ENCODE assay signal across 35 cellular contexts in the genomic region with DNA sequence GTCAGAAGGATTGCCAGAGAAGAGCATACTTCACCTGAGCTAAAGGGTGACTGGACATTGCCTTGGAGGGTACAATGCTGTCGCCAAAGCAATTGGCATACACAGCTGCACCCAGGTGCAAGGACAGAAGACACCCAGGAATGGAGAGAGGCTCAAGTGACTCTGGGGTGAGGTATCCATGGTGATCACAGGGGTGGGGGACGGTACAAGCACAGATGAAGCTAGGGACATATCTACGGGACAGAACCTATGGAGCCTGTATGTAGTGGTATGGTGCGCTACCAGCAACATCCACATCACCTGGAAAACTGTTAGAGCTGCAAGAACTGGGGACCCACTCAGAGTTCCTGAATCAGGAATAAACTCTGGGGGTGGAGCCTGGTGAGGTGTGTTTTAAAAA.
"Had no signal": no experiment of that assay in that cellular context is flagged by ENCODE, and none has a peak within 500 bp of the region (broad histone marks: within the 10 kb centered on the region; RNA-seq: fewer than 3 reads in every experiment).

No MANE protein-coding gene starts in this region.

- H3K27ac Mint-ChIP-seq: activated B cell treated with CpG ODN at 0.5 μM for 24 hours; activated CD4-positive, alpha-beta memory T cell treated with anti-CD3 and anti-CD28 coated beads for 36 hours; activated CD4-positive, alpha-beta T cell treated with anti-CD3 and anti-CD28 coated beads, Interleukin-2, amount 10 ng/mL, durations not matched to agents 24 days and 14 days; activated CD8-positive, alpha-beta T cell treated with anti-CD3 and anti-CD28 coated beads for 36 hours; activated naive CD4-positive, alpha-beta T cell treated with anti-CD3 and anti-CD28 coated beads for 36 hours; activated naive CD4-positive, alpha-beta T cell treated with anti-CD3 and anti-CD28 coated beads, Interleukin-2, amount 50 U/mL, for 72 hours; activated naive CD8-positive, alpha-beta T cell treated with anti-CD3 and anti-CD28 coated beads for 36 hours; activated T-cell treated with anti-CD3 and anti-CD28 coated beads, Interleukin-2, amount 50 U/mL, for 72 hours; activated T-helper 1 cell treated with anti-CD3 and anti-CD28 coated beads, Interleukin-12 subunit alpha, Interleukin-12 subunit beta, Interleukin-2, Interleukin-4 antibody, amounts not matched to agents 30 ng/mL and 10 ng/mL and 1 ng/mL, durations not matched to agents 14 hours and 24 hours and 36 hours; activated T-helper 17 cell treated with anti-CD3 and anti-CD28 coated beads, Interleukin-2, amount 50 U/mL, for 72 hours; T-helper 1 cell treated with Interleukin-12 subunit alpha and Interleukin-12 subunit beta and Interleukin-4 antibody, amounts not matched to agents 30 μg/mL and 1 μg/mL, for 36 hours; T-helper 2 cell treated with Interferon-gamma antibody and Interleukin-4, amounts not matched to agents 5 μg/mL and 100 μg/mL, for 36 hours had no signal

- H3K36me3 ChIP-seq: adrenal gland, brain microvascular endothelial cell, breast epithelium had no signal

- H3K4me1 Mint-ChIP-seq: activated B cell treated with CpG ODN at 0.5 μM for 24 hours; activated CD4-positive, alpha-beta T cell treated with anti-CD3 and anti-CD28 coated beads, Interleukin-2, amount 10 ng/mL, durations not matched to agents 24 days and 14 days; activated naive CD8-positive, alpha-beta T cell treated with anti-CD3 and anti-CD28 coated beads for 36 hours; activated T-helper 17 cell treated with anti-CD3 and anti-CD28 coated beads, Interleukin-2, amount 50 U/mL, for 72 hours had no signal

- DNase-seq: activated B cell treated with CpG ODN at 0.5 μM for 24 hours; activated CD4-positive, alpha-beta memory T cell treated with anti-CD3 and anti-CD28 coated beads for 36 hours; activated CD4-positive, alpha-beta T cell treated with anti-CD3 and anti-CD28 coated beads for 4 hours; activated CD4-positive, alpha-beta T cell treated with anti-CD3 and anti-CD28 coated beads, Interleukin-2, amount 10 ng/mL, durations not matched to agents 24 days and 14 days; activated CD4-positive, alpha-beta T cell treated with anti-CD3 and anti-CD28 coated beads, Interleukin-2, amount 50 U/mL, for 1 hour; activated CD4-positive, alpha-beta T cell treated with anti-CD3 and anti-CD28 coated beads, Interleukin-2, amount 50 U/mL, for 4 hours; activated CD4-positive, CD25-positive, alpha-beta regulatory T cell treated with anti-CD3 and anti-CD28 coated beads, Interleukin-2, amount 50 U/mL, for 72 hours; activated CD8-positive, alpha-beta memory T cell treated with anti-CD3 and anti-CD28 coated beads, Interleukin-2, amount 50 U/mL, for 4 hours; activated CD8-positive, alpha-beta T cell treated with anti-CD3 and anti-CD28 coated beads for 36 hours; activated effector memory CD4-positive, alpha-beta T cell treated with anti-CD3 and anti-CD28 coated beads, Interleukin-2, amount 50 U/mL, for 16 hours; activated gamma-delta T cell treated with Interleukin-2 at 50 U/mL for 16 hours; activated naive CD4-positive, alpha-beta T cell; activated naive CD4-positive, alpha-beta T cell treated with anti-CD3 and anti-CD28 coated beads for 36 hours; activated naive CD4-positive, alpha-beta T cell treated with anti-CD3 and anti-CD28 coated beads, Interleukin-2, amount 50 U/mL, for 16 hours; activated naive CD8-positive, alpha-beta T cell treated with anti-CD3 and anti-CD28 coated beads for 36 hours; activated T-cell treated with anti-CD3 and anti-CD28 coated beads for 4 hours; activated T-cell treated with anti-CD3 and anti-CD28 coated beads, Interleukin-2, amount 50 U/mL, for 1 hour; activated T-cell treated with anti-CD3 and anti-CD28 coated beads, Interleukin-2, amount 50 U/mL, for 4 hours; activated T-cell treated with anti-CD3 and anti-CD28 coated beads, Interleukin-2, amount 50 U/mL, for 72 hours; adrenal gland; amniotic stem cell; aorta; body of pancreas; brain microvascular endothelial cell; central memory CD4-positive, alpha-beta T cell; T-helper 1 cell; T-helper 2 cell; T-helper 9 cell had no signal

- H3K27me3 ChIP-seq: adrenal gland, body of pancreas, brain microvascular endothelial cell, breast epithelium had no signal

- H3K4me3 ChIP-seq: adrenal gland, body of pancreas, breast epithelium had no signal

- H3K4me1 ChIP-seq: adrenal gland, body of pancreas, breast epithelium had no signal

- H3K4me3 Mint-ChIP-seq: activated B cell treated with CpG ODN at 0.5 μM for 24 hours; activated CD4-positive, alpha-beta memory T cell treated with anti-CD3 and anti-CD28 coated beads for 36 hours; activated CD4-positive, alpha-beta T cell treated with anti-CD3 and anti-CD28 coated beads, Interleukin-2, amount 10 ng/mL, durations not matched to agents 24 days and 14 days; activated CD8-positive, alpha-beta T cell treated with anti-CD3 and anti-CD28 coated beads for 36 hours; activated naive CD4-positive, alpha-beta T cell treated with anti-CD3 and anti-CD28 coated beads for 36 hours; activated naive CD8-positive, alpha-beta T cell treated with anti-CD3 and anti-CD28 coated beads for 36 hours; activated T-cell treated with anti-CD3 and anti-CD28 coated beads, Interleukin-2, amount 50 U/mL, for 4 hours; activated T-cell treated with anti-CD3 and anti-CD28 coated beads, Interleukin-2, amount 50 U/mL, for 72 hours; activated T-helper 1 cell treated with anti-CD3 and anti-CD28 coated beads, Interleukin-12 subunit alpha, Interleukin-12 subunit beta, Interleukin-2, Interleukin-4 antibody, amounts not matched to agents 30 ng/mL and 10 ng/mL and 1 ng/mL, durations not matched to agents 14 hours and 24 hours and 36 hours; activated T-helper 17 cell treated with anti-CD3 and anti-CD28 coated beads, Interleukin-2, amount 50 U/mL, for 72 hours; T-helper 1 cell treated with Interleukin-12 subunit alpha and Interleukin-12 subunit beta and Interleukin-4 antibody, amounts not matched to agents 30 μg/mL and 1 μg/mL, for 36 hours; T-helper 2 cell treated with Interferon-gamma antibody and Interleukin-4, amounts not matched to agents 5 μg/mL and 100 μg/mL, for 36 hours had no signal

- ATAC-seq: activated CD8-positive, alpha-beta T cell treated with anti-CD3 and anti-CD28 coated beads for 36 hours; activated naive CD4-positive, alpha-beta T cell treated with anti-CD3 and anti-CD28 coated beads, Interleukin-2, amount 50 U/mL, for 72 hours; activated T-cell treated with anti-CD3 and anti-CD28 coated beads, Interleukin-2, amount 50 U/mL, for 4 hours; activated T-cell treated with anti-CD3 and anti-CD28 coated beads, Interleukin-2, amount 50 U/mL, for 72 hours; activated T-helper 17 cell treated with anti-CD3 and anti-CD28 coated beads, Interleukin-2, amount 50 U/mL, for 72 hours; body of pancreas had no signal

- H3K36me3 Mint-ChIP-seq: activated CD4-positive, alpha-beta memory T cell treated with anti-CD3 and anti-CD28 coated beads for 36 hours; activated naive CD4-positive, alpha-beta T cell treated with anti-CD3 and anti-CD28 coated beads, Interleukin-2, amount 50 U/mL, for 72 hours; activated naive CD8-positive, alpha-beta T cell treated with anti-CD3 and anti-CD28 coated beads for 36 hours had no signal

- H3K9me3 ChIP-seq: adrenal gland, body of pancreas, breast epithelium had no signal

- H3K9me3 Mint-ChIP-seq: activated B cell treated with CpG ODN at 0.5 μM for 24 hours; activated CD4-positive, alpha-beta memory T cell treated with anti-CD3 and anti-CD28 coated beads for 36 hours; activated CD8-positive, alpha-beta T cell treated with anti-CD3 and anti-CD28 coated beads for 36 hours; activated naive CD4-positive, alpha-beta T cell treated with anti-CD3 and anti-CD28 coated beads for 36 hours; activated naive CD8-positive, alpha-beta T cell treated with anti-CD3 and anti-CD28 coated beads for 36 hours; activated T-helper 1 cell treated with anti-CD3 and anti-CD28 coated beads, Interleukin-12 subunit alpha, Interleukin-12 subunit beta, Interleukin-2, Interleukin-4 antibody, amounts not matched to agents 30 ng/mL and 10 ng/mL and 1 ng/mL, durations not matched to agents 14 hours and 24 hours and 36 hours; activated T-helper 17 cell treated with anti-CD3 and anti-CD28 coated beads, Interleukin-2, amount 50 U/mL, for 72 hours had no signal

- H3K27ac ChIP-seq: adrenal gland, body of pancreas, brain microvascular endothelial cell, breast epithelium, VCaP had no signal

- H3K27me3 Mint-ChIP-seq: activated B cell treated with CpG ODN at 0.5 μM for 24 hours; activated CD4-positive, alpha-beta memory T cell treated with anti-CD3 and anti-CD28 coated beads for 36 hours; activated CD4-positive, alpha-beta T cell treated with anti-CD3 and anti-CD28 coated beads, Interleukin-2, amount 10 ng/mL, durations not matched to agents 24 days and 14 days; activated CD8-positive, alpha-beta T cell treated with anti-CD3 and anti-CD28 coated beads for 36 hours; activated naive CD8-positive, alpha-beta T cell treated with anti-CD3 and anti-CD28 coated beads for 36 hours; activated T-helper 17 cell treated with anti-CD3 and anti-CD28 coated beads, Interleukin-2, amount 50 U/mL, for 72 hours had no signal
